Comparison of ENCODE assay signal across 11 cellular contexts in genomic region chr1:186806477-186806876, GRCh38. TPM values are rescaled to one million over a fixed set of nuclear protein-coding genes. Genes with fewer than 3 reads are reported as not detected.
DNase-seq lines count a peak whose midpoint lies in the region; ATAC-seq and TF ChIP-seq lines count a peak whose summit lies in the region.
"Had no signal": no experiment of that assay in that cellular context is flagged by ENCODE, and none has a peak within 500 bp of the region (broad histone marks: within the 10 kb centered on the region; RNA-seq: fewer than 3 reads in every experiment).

No MANE protein-coding gene starts in this region.

- peak; percentile 58 for TF ChIP-seq CTCF in endodermal cell (conservative IDR thresholded peaks at IDR 0.05)

- H3K4me3 ChIP-seq in endodermal cell (ENCODE audit: low read length): no peak overlapping the region
- H3K4me3 ChIP-seq: body of pancreas had no signal

- intact Hi-C loops in left cardiac atrium (cut with DNase I) (no loop called here), Right ventricle myocardium inferior (cut with DNase I) (loop anchor here (5.0 kb wide), 1 partner anchor 199 kb away; no protein-coding TSS in a partner anchor)

- ATAC-seq in left cardiac atrium: no peak
- ATAC-seq in Right ventricle myocardium inferior: no peak
- ATAC-seq: body of pancreas had no signal

- no peaks in the 10 kb centered on the region for H3K36me3 ChIP-seq in endodermal cell (ENCODE audit: control insufficient read depth, insufficient read depth, low read length)

- H3K4me1 Mint-ChIP-seq in endodermal cell: no peaks in the 10 kb centered on the region

- H3K4me3 Mint-ChIP-seq in endodermal cell: no peak overlapping the region
- H3K4me3 Mint-ChIP-seq: T-helper 1 cell treated with Interleukin-12 subunit alpha and Interleukin-12 subunit beta and Interleukin-4 antibody, amounts not matched to agents 30 μg/mL and 1 μg/mL, for 36 hours had no signal

- no peak overlapping the region for H3K9ac ChIP-seq in endodermal cell (ENCODE audit: extremely low read depth, low read length, poor library complexity, severe bottlenecking)

- no peaks in the 10 kb centered on the region for H3K36me3 Mint-ChIP-seq in endodermal cell (ENCODE audit: low read depth)

- no peak overlapping the region for H3K27ac ChIP-seq in endodermal cell (ENCODE audit: low read depth, low read length)
- H3K27ac ChIP-seq: body of pancreas had no signal

- no peak overlapping the region for H3K27ac Mint-ChIP-seq in endodermal cell
- H3K27ac Mint-ChIP-seq: T-helper 1 cell treated with Interleukin-12 subunit alpha and Interleukin-12 subunit beta and Interleukin-4 antibody, amounts not matched to agents 30 μg/mL and 1 μg/mL, for 36 hours had no signal

- no peaks in the 10 kb centered on the region for H3K9me3 Mint-ChIP-seq in endodermal cell
- H3K9me3 Mint-ChIP-seq: T-helper 1 cell treated with Interleukin-12 subunit alpha and Interleukin-12 subunit beta and Interleukin-4 antibody, amounts not matched to agents 30 μg/mL and 1 μg/mL, for 36 hours had no signal

- H3K4me1 ChIP-seq in endodermal cell (ENCODE audit: control insufficient read depth, insufficient read depth, low read length): no peaks in the 10 kb centered on the region
- H3K4me1 ChIP-seq: body of pancreas had no signal

- H3K9me3 ChIP-seq in endodermal cell (ENCODE audit: control insufficient read depth, low read length): no peaks in the 10 kb centered on the region
- H3K9me3 ChIP-seq: body of pancreas had no signal

- no peaks in the 10 kb centered on the region for H3K27me3 ChIP-seq in endodermal cell (ENCODE audit: control insufficient read depth, insufficient read depth, low read length, poor library complexity, severe bottlenecking)
- H3K27me3 ChIP-seq: body of pancreas had no signal

- no peaks in the 10 kb centered on the region for H3K27me3 Mint-ChIP-seq in endodermal cell (ENCODE audit: insufficient read depth)

- DNase-seq in left cardiac atrium: peak; percentile 31
- DNase-seq in Right ventricle myocardium inferior (ENCODE audit: missing footprints): no peak
- DNase-seq in NCI-H460 (ENCODE audit: extremely low read depth, low read depth): peak; percentile 50
- peak; percentile 65 for DNase-seq in endodermal cell
- no peak for DNase-seq in NCI-H446 treated with DMSO at 0.1 percent for 48 hours (lab: John Stamatoyannopoulos, UW)
- no peak for DNase-seq in HuH-7.5 (ENCODE audit: low spot score)
- no peak for DNase-seq in glomerular visceral epithelial cell (ENCODE audit: extremely low spot score)
- DNase-seq in activated CD4-positive, alpha-beta T cell treated with anti-CD3 and anti-CD28 coated beads, Interleukin-2, amount 50 U/mL, for 48 hours: no peak
- DNase-seq: DMS79 had no signal

- WGBS in endodermal cell (ENCODE audit: insufficient coverage in 1 of 2, insufficient read length in 1 of 2), 2 experiments: 53 to 83% methylated on average over 1 to 3 of the region's 3 CpGs

RNA-seq across cellular contexts. Expression of gene PLA2G4A, which starts 22.3 kb away (rescaled TPM):
- 1 to 10 TPM; 6.7 to 7.8 TPM for total RNA-seq in left cardiac atrium
- total RNA-seq in Right ventricle myocardium inferior: 2.5 TPM
- total RNA-seq in NCI-H460 (2014; rRNA removed; shearing (Covaris generic)): 39.8 and 40.9 TPM in 2 replicates
- 54.2 and 62.6 TPM in 2 replicates for polyA plus RNA-seq in NCI-H460 (2014; cell fraction: nucleus; rRNA removed)
- total RNA-seq in endodermal cell: 1 to 10 TPM in 1 of 2 donors, under 1 TPM in 1; 0.35 to 1.2 TPM
- 2.5 TPM for polyA plus RNA-seq in endodermal cell (2013, experiment 1 of 2)
- polyA plus RNA-seq in endodermal cell (2013, experiment 2 of 2): 2.1 TPM

Comparison
In these comparisons a context has a peak if more than half of its experiments do, and no peak if none do; other contexts are left out.
1. DNase-seq: peak in left cardiac atrium (single experiment), NCI-H460 (single experiment) and endodermal cell (single experiment); none in Right ventricle myocardium inferior (single experiment), NCI-H446 treated with DMSO at 0.1 percent for 48 hours (single experiment), HuH-7.5 (single experiment), glomerular visceral epithelial cell (single experiment) and activated CD4-positive, alpha-beta T cell treated with anti-CD3 and anti-CD28 coated beads, Interleukin-2, amount 50 U/mL, for 48 hours (0 of 2).